11 cellular contexts compared by ENCODE assay signal in genomic region chr16:66366433-66367299, GRCh38. TPM values are rescaled to one million over a fixed set of nuclear protein-coding genes. Genes with fewer than 3 reads are reported as not detected.
A peak's percentile ranks its signal among the peaks of the same experiment; 100 is the strongest.
DNase-seq lines count a peak whose midpoint lies in the region; ATAC-seq, FAIRE-seq and TF ChIP-seq lines count a peak whose summit lies in the region.
"Had no signal": no experiment of that assay in that cellular context is flagged by ENCODE, and none has a peak within 500 bp of the region (broad histone marks: within the 10 kb centered on the region; RNA-seq: fewer than 3 reads in every experiment).

TSS of gene CDH5 (plus strand) at chr16:66366691. CDS start at chr16:66379338, 12,647 bp downstream.

- no peak for TF ChIP-seq POLR2A in HepG2 (IDR thresholded peaks at IDR 0.05; ENCODE audit: insufficient read depth in 1 of 2, low read depth in 2 of 2, low read length in 2 of 2)

- no peak for ATAC-seq in HepG2
- no peak for ATAC-seq in GM21447 (IDR thresholded peaks at IDR 0.05; ENCODE audit: unreplicated experiment)
- ATAC-seq in GM18873 (IDR thresholded peaks at IDR 0.05; ENCODE audit: low FRiP score, unreplicated experiment), result no peak
- ATAC-seq: stimulated activated memory B cell treated with anti-CD40 and anti-IgM and Interleukin-4, amounts not matched to agents 10 μg/mL and 1 μg/mL and 100 μg/mL, for 72 hours had no signal

- TF ChIP-seq RAD21 in HepG2 (CRISPR knock-in tag; IDR thresholded peaks at IDR 0.05), result no peak

- H3K27ac Mint-ChIP-seq in dendritic cell treated with granulocyte-macrophage colony-stimulating factor and Interleukin-4, amounts not matched to agents 40 ng/mL and 50 ng/mL, for 4 days, result peak within 1 kb of the TSS; percentile 48
- H3K27ac Mint-ChIP-seq in activated CD4-positive, alpha-beta T cell treated with anti-CD3 and anti-CD28 coated beads, Interleukin-2, amount 10 ng/mL, durations not matched to agents 7 days and 5 days, result no peak within 1 kb of the TSS
- H3K27ac Mint-ChIP-seq: activated T-helper 2 cell treated with anti-CD3 and anti-CD28 coated beads, Interferon-gamma antibody, Interleukin-2, Interleukin-4, amounts not matched to agents 10 μg/mL and 5 μg/mL and 100 μg/mL, durations not matched to agents 14 hours and 24 hours and 36 hours; stimulated activated memory B cell treated with anti-CD40 and anti-IgM and Interleukin-4, amounts not matched to agents 10 μg/mL and 1 μg/mL and 100 μg/mL, for 72 hours had no signal

- no peaks in the 10 kb centered on the region for H3K9me3 Mint-ChIP-seq in dendritic cell treated with granulocyte-macrophage colony-stimulating factor and Interleukin-4, amounts not matched to agents 40 ng/mL and 50 ng/mL, for 4 days
- H3K9me3 Mint-ChIP-seq in activated CD4-positive, alpha-beta T cell treated with anti-CD3 and anti-CD28 coated beads, Interleukin-2, amount 10 ng/mL, durations not matched to agents 7 days and 5 days, result no peaks in the 10 kb centered on the region
- H3K9me3 Mint-ChIP-seq: activated T-helper 2 cell treated with anti-CD3 and anti-CD28 coated beads, Interferon-gamma antibody, Interleukin-2, Interleukin-4, amounts not matched to agents 10 μg/mL and 5 μg/mL and 100 μg/mL, durations not matched to agents 14 hours and 24 hours and 36 hours; stimulated activated memory B cell treated with anti-CD40 and anti-IgM and Interleukin-4, amounts not matched to agents 10 μg/mL and 1 μg/mL and 100 μg/mL, for 72 hours had no signal

- in situ Hi-C loops in HepG2 (cut with HindIII; ENCODE audit: extremely low pct_ligation_motif_present, low pct_unique_long_range_greater_than_20kb), result no loop called here

- peaks cover 36% of the 10 kb centered on the region for H3K4me1 ChIP-seq in HepG2 (ENCODE audit: insufficient read depth, low read length)

- no peak within 1 kb of the TSS for H3K4me3 ChIP-seq in HepG2 (replicated peaks in 1 of 3; ENCODE audit: insufficient read depth in 1 of 3, low read depth in 2 of 3, low read length in 3 of 3)

- no peaks in the 10 kb centered on the region for H3K79me2 ChIP-seq in HepG2 (ENCODE audit: insufficient read depth, low read length)

- H4K20me1 ChIP-seq in HepG2 (ENCODE audit: insufficient read depth, low read length), result no peaks in the 10 kb centered on the region

- no peak within 1 kb of the TSS for H3K4me3 Mint-ChIP-seq in dendritic cell treated with granulocyte-macrophage colony-stimulating factor and Interleukin-4, amounts not matched to agents 40 ng/mL and 50 ng/mL, for 4 days
- H3K4me3 Mint-ChIP-seq in activated CD4-positive, alpha-beta T cell treated with anti-CD3 and anti-CD28 coated beads, Interleukin-2, amount 10 ng/mL, durations not matched to agents 7 days and 5 days, result no peak within 1 kb of the TSS
- H3K4me3 Mint-ChIP-seq: stimulated activated memory B cell treated with anti-CD40 and anti-IgM and Interleukin-4, amounts not matched to agents 10 μg/mL and 1 μg/mL and 100 μg/mL, for 72 hours had no signal

- POLR2A ChIA-PET in HepG2 (lab: Yijun Ruan, JAX), result no interaction called here
- POLR2A ChIA-PET in activated CD4-positive, alpha-beta T cell treated with anti-CD3 and anti-CD28 coated beads, Interleukin-2, amount 10 ng/mL, durations not matched to agents 7 days and 5 days (lab: Charles Lee), result no interaction called here

- CTCF ChIA-PET in HepG2 (lab: Yijun Ruan, JAX; ENCODE audit: low intra/inter-chr PET ratio, low total read pairs), result no interaction called here
- CTCF ChIA-PET in activated CD4-positive, alpha-beta T cell treated with anti-CD3 and anti-CD28 coated beads, Interleukin-2, amount 10 ng/mL, durations not matched to agents 7 days and 5 days (lab: Charles Lee), result interaction anchor here (1.0 to 1.9 kb wide), 2 partner anchors 27 to 241 kb away, joined by 3 to 4 read pairs; no protein-coding TSS in a partner anchor

- no peak within 1 kb of the TSS for H3K4me2 ChIP-seq in HepG2 (ENCODE audit: low read depth, low read length)

- H3K36me3 ChIP-seq in HepG2 (replicated peaks in 1 of 2; ENCODE audit: control insufficient read depth in 1 of 2, insufficient read depth in 2 of 2, low read length in 2 of 2), result no peaks in the 10 kb centered on the region

- 15% methylated on average over 21 of the region's 25 CpGs for WGBS in HepG2 (ENCODE audit: low lambda C conversion rate)

- no peak for TF ChIP-seq CTCF in HepG2 (CRISPR knock-in tag; IDR thresholded peaks at IDR 0.05)
- no peak for TF ChIP-seq CTCF in subcutaneous adipose tissue (IDR thresholded peaks at IDR 0.05; ENCODE audit: low read depth)

- FAIRE-seq in HepG2 (lab: Jason Lieb, UNC), result no peak
- FAIRE-seq: TTC549 had no signal

- peaks cover 14 to 49% of the 10 kb centered on the region in 2 experiments; a peak in 4 of 5 replicates for H3K27me3 ChIP-seq in HepG2 (ENCODE audit: control insufficient read depth in 1 of 2, insufficient read depth in 2 of 2, low read length in 2 of 2)

- H3K36me3 Mint-ChIP-seq in dendritic cell treated with granulocyte-macrophage colony-stimulating factor and Interleukin-4, amounts not matched to agents 40 ng/mL and 50 ng/mL, for 4 days (ENCODE audit: low read depth), result no peaks in the 10 kb centered on the region
- no peaks in the 10 kb centered on the region for H3K36me3 Mint-ChIP-seq in activated CD4-positive, alpha-beta T cell treated with anti-CD3 and anti-CD28 coated beads, Interleukin-2, amount 10 ng/mL, durations not matched to agents 7 days and 5 days (ENCODE audit: low read depth)
- H3K36me3 Mint-ChIP-seq: stimulated activated memory B cell treated with anti-CD40 and anti-IgM and Interleukin-4, amounts not matched to agents 10 μg/mL and 1 μg/mL and 100 μg/mL, for 72 hours had no signal

- H3K4me1 Mint-ChIP-seq in dendritic cell treated with granulocyte-macrophage colony-stimulating factor and Interleukin-4, amounts not matched to agents 40 ng/mL and 50 ng/mL, for 4 days (ENCODE audit: low read depth), result peaks cover 89% of the 10 kb centered on the region
- H3K4me1 Mint-ChIP-seq in activated CD4-positive, alpha-beta T cell treated with anti-CD3 and anti-CD28 coated beads, Interleukin-2, amount 10 ng/mL, durations not matched to agents 7 days and 5 days, result peaks cover 10% of the 10 kb centered on the region

- no peak within 1 kb of the TSS for H3K27ac ChIP-seq in HepG2 (ENCODE audit: extremely low read length, insufficient read depth, low read length)

- H2AFZ ChIP-seq in HepG2 (ENCODE audit: low read length), result no peak within 1 kb of the TSS

- H3K9ac ChIP-seq in HepG2 (ENCODE audit: insufficient read depth, low read depth, low read length), result no peak within 1 kb of the TSS

- no peaks in the 10 kb centered on the region for H3K9me3 ChIP-seq in HepG2 (ENCODE audit: low read length)

- DNase-seq in MV-4-11 (lab: John Stamatoyannopoulos, UW) (peak; percentile 18), HepG2 (ENCODE audit: low spot score) (no peak), HK-2 (ENCODE audit: unreplicated experiment) (no peak)
- DNase-seq in activated CD4-positive, alpha-beta T cell treated with anti-CD3 and anti-CD28 coated beads, Interleukin-2, amount 10 ng/mL, durations not matched to agents 7 days and 5 days, result no peak

- no TSS peak for BruUV-seq in HepG2 (replicated peaks; lab: Mats Ljungman, UMichigan)

- intact Hi-C loops in dendritic cell treated with granulocyte-macrophage colony-stimulating factor and Interleukin-4, amounts not matched to agents 40 ng/mL and 50 ng/mL, for 4 days (cut with micrococcal nuclease), result no loop called here
- intact Hi-C loops in HepG2 (cut with micrococcal nuclease; ENCODE audit: unreplicated experiment), result no loop called here

- TF ChIP-seq EP300 in HepG2 (IDR thresholded peaks at IDR 0.05; ENCODE audit: low read depth in 2 of 2, low read length in 2 of 2), result no peak
- no peak for TF ChIP-seq EP300 in HepG2 (CRISPR knock-in tag; IDR thresholded peaks at IDR 0.05; ENCODE audit: borderline replicate concordance)

- H3K27me3 Mint-ChIP-seq in dendritic cell treated with granulocyte-macrophage colony-stimulating factor and Interleukin-4, amounts not matched to agents 40 ng/mL and 50 ng/mL, for 4 days, result peaks cover 35% of the 10 kb centered on the region
- H3K27me3 Mint-ChIP-seq in activated CD4-positive, alpha-beta T cell treated with anti-CD3 and anti-CD28 coated beads, Interleukin-2, amount 10 ng/mL, durations not matched to agents 7 days and 5 days, result peaks cover 27% of the 10 kb centered on the region

TF ChIP-seq in HepG2, 621 proteins besides CTCF, POLR2A, EP300 and RAD21:
- TF ChIP-seq ZNF629 (CRISPR knock-in tag; conservative IDR thresholded peaks at IDR 0.05) (peak; percentile 88), ZBTB8A (CRISPR knock-in tag; IDR thresholded peaks at IDR 0.05; ENCODE audit: borderline replicate concordance, low read depth) (no peak), ZNF768 (CRISPR knock-in tag; IDR thresholded peaks at IDR 0.05) (peak; percentile 95)

RNA-seq across cellular contexts. Expression of gene CDH5, which starts in this region (rescaled TPM):
- total RNA-seq in HepG2 (2016; rRNA removed; fragmentation: Illumina TruSeq; extraction: Trizol) (0.34 and 0.71 TPM in 2 replicates), subcutaneous adipose tissue (100 to 1,000 TPM in 1 of 4 donors, 10 to 100 TPM in 3; 28.7 to 155 (median 43.2) TPM)
- not detected in 2 replicates for total RNA-seq in HepG2 (2016; cell fraction: cytosol; rRNA removed; fragmentation: Illumina TruSeq; extraction: Trizol; ENCODE audit: low read depth)
- 0.37 and 0.46 TPM in 2 replicates for total RNA-seq in HepG2 (2016; cell fraction: insoluble cytoplasmic fraction; rRNA removed; fragmentation: Illumina TruSeq; extraction: Trizol)
- total RNA-seq in HepG2 (2016; cell fraction: membrane; rRNA removed; fragmentation: Illumina TruSeq; extraction: Trizol), result 0.15 and 0.24 TPM in 2 replicates
- 0.53 and 0.99 TPM in 2 replicates for total RNA-seq in HepG2 (2016; cell fraction: nucleus; rRNA removed; fragmentation: Illumina TruSeq; extraction: Trizol)
- polyA plus RNA-seq in HepG2 (2011; rRNA removed), result 1.0 and 1.1 TPM in 2 replicates
- polyA plus RNA-seq in HepG2 (2011; cell fraction: cytosol; rRNA removed), result 0.85 and 1.1 TPM in 2 replicates
- polyA plus RNA-seq in HepG2 (2011; cell fraction: nucleus; rRNA removed), result 0.78 and 1.3 TPM in 2 replicates
- polyA plus RNA-seq in HepG2 (2012), result 0.63 and 2.2 TPM in 2 replicates
- polyA plus RNA-seq in HepG2 (2016; cell fraction: cytosol; fragmentation: Illumina TruSeq; extraction: Trizol; ENCODE audit: low read depth), result 0.03 and 0.07 TPM in 2 replicates
- polyA plus RNA-seq in HepG2 (2016; cell fraction: insoluble cytoplasmic fraction; fragmentation: Illumina TruSeq; extraction: Trizol; ENCODE audit: low read depth), result 0.11 and 0.25 TPM in 2 replicates
- polyA plus RNA-seq in HepG2 (2016; cell fraction: membrane; fragmentation: Illumina TruSeq; extraction: Trizol; ENCODE audit: low read depth), result 0.09 and 0.19 TPM in 2 replicates
- 0.67 and 0.83 TPM in 2 replicates for polyA plus RNA-seq in HepG2 (2016; cell fraction: nucleus; fragmentation: Illumina TruSeq; extraction: Trizol; ENCODE audit: insufficient read depth, low read depth)
- 1.8 and 2.9 TPM in 2 replicates for polyA minus RNA-seq in HepG2 (2011; rRNA and poly(A)+ RNA removed; ENCODE audit: low replicate concordance)
- polyA minus RNA-seq in HepG2 (2011; cell fraction: cytosol; rRNA and poly(A)+ RNA removed), result 0.35 and 1.8 TPM in 2 replicates
- 0.99 and 3.0 TPM in 2 replicates for polyA minus RNA-seq in HepG2 (2011; cell fraction: nucleus; rRNA and poly(A)+ RNA removed)
- not detected for total RNA-seq in activated CD4-positive, alpha-beta T cell treated with anti-CD3 and anti-CD28 coated beads, Interleukin-2, amount 10 ng/mL, durations not matched to agents 7 days and 5 days
- total RNA-seq: activated T-helper 2 cell treated with anti-CD3 and anti-CD28 coated beads, Interferon-gamma antibody, Interleukin-2, Interleukin-4, amounts not matched to agents 10 μg/mL and 5 μg/mL and 100 μg/mL, durations not matched to agents 14 hours and 24 hours and 36 hours had no signal

Comparison
In these comparisons a context has a peak if more than half of its experiments do, and no peak if none do; other contexts are left out.
1. RNA of gene CDH5 (total RNA-seq): 28.7 to 155 TPM in subcutaneous adipose tissue; 0.15 to 0.99 TPM in HepG2 and not detected in activated CD4-positive, alpha-beta T cell treated with anti-CD3 and anti-CD28 coated beads, Interleukin-2, amount 10 ng/mL, durations not matched to agents 7 days and 5 days; every median in the first group is over 10 times any median in the second.